Comparison of ENCODE assay signal across 8 cellular contexts in genomic region chr11:72411623-72412532, GRCh38. TPM values are rescaled to one million over a fixed set of nuclear protein-coding genes. Genes with fewer than 3 reads are reported as not detected.
DNase-seq lines count a peak whose midpoint lies in the region; ATAC-seq and TF ChIP-seq lines count a peak whose summit lies in the region.

No MANE protein-coding gene starts in this region.

- H3K27me3 Mint-ChIP-seq in brain: no peaks in the 10 kb centered on the region

- H3K9me3 ChIP-seq in mucosa of descending colon (no peaks in the 10 kb centered on the region), vagina (no peaks in the 10 kb centered on the region)

- no peak for TF ChIP-seq POLR2A in vagina (IDR thresholded peaks at IDR 0.05)

- no peaks in the 10 kb centered on the region for H3K36me3 ChIP-seq in mucosa of descending colon (ENCODE audit: low read depth)
- no peaks in the 10 kb centered on the region for H3K36me3 ChIP-seq in vagina

- peaks cover 4% of the 10 kb centered on the region for H3K36me3 Mint-ChIP-seq in brain

- no peak overlapping the region for H3K27ac ChIP-seq in vagina

- intact Hi-C loops in mucosa of descending colon (cut with DNase I, micrococcal nuclease): no loop called here
- intact Hi-C loops in vagina (cut with DNase I): loop anchor here (10.0 kb wide), 1 partner anchor 267 kb away; no protein-coding TSS in a partner anchor

- peak; percentile 50 to 80 for DNase-seq in AML-193 (lab: John Stamatoyannopoulos, UW)
- DNase-seq in NCI-H1694 (lab: John Stamatoyannopoulos, UW): peak; percentile 91
- DNase-seq in mucosa of descending colon: peak in 1 of 3 donors; percentile 16
- DNase-seq in vagina (ENCODE audit: extremely low spot score in 2 of 2): no peak
- DNase-seq in HCEC 1CT: no peak
- no peak for DNase-seq in COLO668 (lab: John Stamatoyannopoulos, UW; ENCODE audit: unreplicated experiment)

- no peak overlapping the region for H3K4me3 ChIP-seq in mucosa of descending colon
- no peak overlapping the region for H3K4me3 ChIP-seq in vagina

- TF ChIP-seq CTCF in brain (conservative IDR thresholded peaks at IDR 0.05) (no peak), mucosa of descending colon (IDR thresholded peaks at IDR 0.05) (no peak), vagina (IDR thresholded peaks at IDR 0.05) (no peak)

- no peaks in the 10 kb centered on the region for H3K27me3 ChIP-seq in vagina

- no peak overlapping the region for H3K4me3 Mint-ChIP-seq in brain

- H3K4me1 Mint-ChIP-seq in brain: peaks cover 42% of the 10 kb centered on the region

- ATAC-seq in GM19395 (IDR thresholded peaks at IDR 0.05; ENCODE audit: unreplicated experiment) (peak; percentile 82), mucosa of descending colon (peak; percentile 48)

- no peaks in the 10 kb centered on the region for H3K9me3 Mint-ChIP-seq in brain

- H3K4me1 ChIP-seq in mucosa of descending colon (ENCODE audit: low read depth) (peaks cover 5% of the 10 kb centered on the region), vagina (peaks cover 11% of the 10 kb centered on the region)

- peak overlapping the region; percentile 68 to 96 (median 90) for H3K27ac Mint-ChIP-seq in brain

RNA-seq across cellular contexts. Expression of gene CLPB, which starts 22.5 kb away (rescaled TPM):
- 28.6 TPM for polyA plus RNA-seq in brain (ENCODE audit: insufficient read depth, low read depth, low replicate concordance)
- total RNA-seq in mucosa of descending colon (10 to 100 TPM in 2 of 3 donors, 1 to 10 TPM in 1; 8.9 to 21.4 (median 15.3) TPM), vagina (15.0 TPM)

Comparison
In these comparisons a context has a peak if more than half of its experiments do, and no peak if none do; other contexts are left out.
1. DNase-seq: peak in AML-193 (2 of 2) and NCI-H1694 (single experiment); none in vagina (0 of 2), HCEC 1CT (single experiment) and COLO668 (single experiment).